In the genomic region with DNA sequence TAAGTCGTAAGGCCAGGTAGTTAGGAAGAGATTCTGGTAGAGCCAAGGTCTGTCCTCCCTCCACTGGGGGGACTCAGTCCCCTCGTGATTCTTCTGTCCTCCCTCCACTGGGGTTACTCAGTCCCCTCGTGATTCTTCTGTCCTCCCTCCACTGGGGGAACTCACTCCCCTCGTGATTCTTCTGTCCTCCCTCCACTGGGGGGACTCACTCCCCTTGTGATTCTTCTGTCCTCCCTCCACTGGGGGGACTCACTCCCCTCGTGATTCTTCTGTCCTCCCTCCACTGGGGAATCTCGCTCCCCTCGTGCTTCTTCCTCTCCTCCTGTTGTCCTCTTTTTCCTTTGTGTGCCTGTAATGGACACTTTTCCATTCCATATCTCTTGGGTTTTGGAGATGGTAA, we compare ENCODE assay signal across 19 cellular contexts.
A peak's percentile ranks its signal among the peaks of the same experiment; 100 is the strongest.
DNase-seq lines count a peak whose midpoint lies in the region; ATAC-seq and TF ChIP-seq lines count a peak whose summit lies in the region.
"Had no signal": no experiment of that assay in that cellular context is flagged by ENCODE, and none has a peak within 500 bp of the region (broad histone marks: within the 10 kb centered on the region; RNA-seq: fewer than 3 reads in every experiment).

No MANE protein-coding gene starts in this region.

- no peak overlapping the region for H3K4me3 Mint-ChIP-seq in T-helper 1 cell treated with Interleukin-12 subunit alpha and Interleukin-12 subunit beta and Interleukin-4 antibody, amounts not matched to agents 30 μg/mL and 1 μg/mL, for 36 hours
- no peak overlapping the region for H3K4me3 Mint-ChIP-seq in activated naive CD8-positive, alpha-beta T cell treated with anti-CD3 and anti-CD28 coated beads, Interleukin-2, amount 50 U/mL, for 24 hours

- no peaks in the 10 kb centered on the region for H3K27me3 Mint-ChIP-seq in T-helper 1 cell treated with Interleukin-12 subunit alpha and Interleukin-12 subunit beta and Interleukin-4 antibody, amounts not matched to agents 30 μg/mL and 1 μg/mL, for 36 hours (ENCODE audit: low read depth)
- H3K27me3 Mint-ChIP-seq in activated naive CD8-positive, alpha-beta T cell treated with anti-CD3 and anti-CD28 coated beads, Interleukin-2, amount 50 U/mL, for 24 hours, result no peaks in the 10 kb centered on the region

- peak overlapping the region; percentile 50 for H3K27ac Mint-ChIP-seq in T-helper 1 cell treated with Interleukin-12 subunit alpha and Interleukin-12 subunit beta and Interleukin-4 antibody, amounts not matched to agents 30 μg/mL and 1 μg/mL, for 36 hours
- H3K27ac Mint-ChIP-seq in activated naive CD8-positive, alpha-beta T cell treated with anti-CD3 and anti-CD28 coated beads, Interleukin-2, amount 50 U/mL, for 24 hours, result peak overlapping the region; percentile 66

- H3K27ac ChIP-seq in neutrophil, result peak overlapping the region; percentile 55
- H3K27ac ChIP-seq: 22Rv1, C4-2B, epithelial cell of prostate, gastroesophageal sphincter, HL-60 had no signal

- H3K9me3 ChIP-seq in neutrophil, result no peaks in the 10 kb centered on the region
- H3K9me3 ChIP-seq: gastroesophageal sphincter had no signal

- in situ Hi-C loops in KBM-7 (cut with MboI; ENCODE audit: low pct_unique_long_range_greater_than_20kb, low sequenced_read_pairs), result no loop called here

- H3K36me3 Mint-ChIP-seq in T-helper 1 cell treated with Interleukin-12 subunit alpha and Interleukin-12 subunit beta and Interleukin-4 antibody, amounts not matched to agents 30 μg/mL and 1 μg/mL, for 36 hours (ENCODE audit: low read depth), result peaks cover 8% of the 10 kb centered on the region
- H3K36me3 Mint-ChIP-seq in activated naive CD8-positive, alpha-beta T cell treated with anti-CD3 and anti-CD28 coated beads, Interleukin-2, amount 50 U/mL, for 24 hours (ENCODE audit: low read depth), result no peaks in the 10 kb centered on the region

- DNase-seq in T-helper 1 cell, result no peak
- peak; percentile 23 for DNase-seq in KBM-7
- no peak for DNase-seq in activated naive CD8-positive, alpha-beta T cell treated with anti-CD3 and anti-CD28 coated beads, Interleukin-2, amount 50 U/mL, for 24 hours
- no peak for DNase-seq in middle frontal gyrus (ENCODE audit: extremely low spot score, low spot score)
- DNase-seq in NOMO-1 (lab: John Stamatoyannopoulos, UW; ENCODE audit: unreplicated experiment in 2 of 2), result no peak
- DNase-seq: anterior cingulate cortex, mammary epithelial cell, NCI-H1436 treated with DMSO at 0.1 percent for 48 hours, NCI-H2227 treated with DMSO at 0.1 percent for 48 hours, T-helper 9 cell had no signal

- H3K36me3 ChIP-seq in neutrophil, result no peaks in the 10 kb centered on the region
- H3K36me3 ChIP-seq: gastroesophageal sphincter had no signal

- no peak overlapping the region for H3K4me3 ChIP-seq in neutrophil (ENCODE audit: low read depth in 1 of 2, low read length in 1 of 2)
- H3K4me3 ChIP-seq: gastroesophageal sphincter had no signal

- peaks cover 45 to 50% of the 10 kb centered on the region in 2 experiments for H3K4me1 ChIP-seq in neutrophil (ENCODE audit: control insufficient read depth in 1 of 2, insufficient read depth in 1 of 2, low read depth in 1 of 2, low read length in 1 of 2)

- peaks cover 66% of the 10 kb centered on the region for H3K4me1 Mint-ChIP-seq in T-helper 1 cell treated with Interleukin-12 subunit alpha and Interleukin-12 subunit beta and Interleukin-4 antibody, amounts not matched to agents 30 μg/mL and 1 μg/mL, for 36 hours (ENCODE audit: low read depth)
- peaks cover 79% of the 10 kb centered on the region for H3K4me1 Mint-ChIP-seq in activated naive CD8-positive, alpha-beta T cell treated with anti-CD3 and anti-CD28 coated beads, Interleukin-2, amount 50 U/mL, for 24 hours

- no peaks in the 10 kb centered on the region for H3K9me3 Mint-ChIP-seq in T-helper 1 cell treated with Interleukin-12 subunit alpha and Interleukin-12 subunit beta and Interleukin-4 antibody, amounts not matched to agents 30 μg/mL and 1 μg/mL, for 36 hours
- no peaks in the 10 kb centered on the region for H3K9me3 Mint-ChIP-seq in activated naive CD8-positive, alpha-beta T cell treated with anti-CD3 and anti-CD28 coated beads, Interleukin-2, amount 50 U/mL, for 24 hours

- no peaks in the 10 kb centered on the region for H3K27me3 ChIP-seq in neutrophil
- H3K27me3 ChIP-seq: gastroesophageal sphincter had no signal

- ATAC-seq in activated naive CD8-positive, alpha-beta T cell treated with anti-CD3 and anti-CD28 coated beads, Interleukin-2, amount 50 U/mL, for 24 hours, result no peak
- no peak for ATAC-seq in esophagus mucosa
- ATAC-seq: gastroesophageal sphincter, Right ventricle myocardium inferior had no signal

- no peak for TF ChIP-seq CTCF in neutrophil (IDR thresholded peaks at IDR 0.05)
